ENCODE assay signal across 8 cellular contexts in the genomic region with DNA sequence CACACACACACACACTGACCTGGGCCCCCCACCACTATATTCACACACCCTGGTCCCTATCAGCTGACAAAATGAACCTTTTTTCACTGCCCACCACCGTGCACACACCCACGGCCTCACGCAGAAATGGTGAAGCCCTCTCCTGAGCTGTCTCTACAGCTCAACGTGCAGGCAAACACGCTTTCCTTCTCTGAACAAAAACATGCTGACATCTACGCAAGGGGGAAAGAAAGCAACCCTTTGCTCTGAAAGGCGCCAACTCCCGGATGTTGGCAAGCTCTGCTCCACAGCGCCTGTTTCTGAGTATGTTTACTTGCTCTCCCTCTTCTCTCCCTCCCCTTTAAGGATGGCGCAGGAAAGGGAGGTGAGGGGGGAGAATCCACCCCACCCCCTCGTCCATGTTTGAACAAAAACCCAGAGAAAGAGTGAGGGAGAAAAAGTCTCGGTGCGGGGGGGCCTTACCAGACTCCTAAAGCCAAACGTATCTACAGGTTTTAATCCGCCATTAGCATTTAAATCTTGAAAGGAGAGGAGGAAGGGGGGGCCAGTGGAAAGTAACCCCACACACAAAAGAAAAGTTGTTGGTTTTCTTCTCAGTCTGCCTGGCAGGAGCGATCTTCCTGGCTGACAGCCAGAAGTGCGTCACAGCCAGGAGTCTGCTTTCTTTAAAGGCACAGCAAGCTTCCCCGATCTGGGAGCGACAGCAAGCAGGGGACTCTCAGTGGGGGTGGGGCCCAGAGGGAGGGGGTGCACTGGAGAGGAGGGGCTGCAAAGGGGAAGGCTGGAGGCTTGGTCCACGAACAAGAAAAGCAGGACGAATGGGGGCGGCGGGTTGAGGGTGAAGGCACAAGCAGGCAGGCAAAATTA. TPM values are rescaled to one million over a fixed set of nuclear protein-coding genes. Genes with fewer than 3 reads are reported as not detected.
A peak's percentile ranks its signal among the peaks of the same experiment; 100 is the strongest.
DNase-seq lines count a peak whose midpoint lies in the region; ATAC-seq lines count a peak whose summit lies in the region.

No MANE protein-coding gene starts in this region.

- H3K4me1 Mint-ChIP-seq in activated CD4-positive, alpha-beta T cell treated with anti-CD3 and anti-CD28 coated beads, Interleukin-2, amount 10 ng/mL, durations not matched to agents 7 days and 5 days: peaks cover 39% of the 10 kb centered on the region

- DNase-seq in NCI-H2227 (lab: John Stamatoyannopoulos, UW; ENCODE audit: unreplicated experiment) (peak; percentile 91), dermis blood vessel endothelial cell (peak; percentile 96), left kidney (ENCODE audit: low read depth, low spot score) (peak; percentile 97)
- peak; percentile 79 for DNase-seq in activated CD4-positive, alpha-beta T cell treated with anti-CD3 and anti-CD28 coated beads, Interleukin-2, amount 10 ng/mL, durations not matched to agents 7 days and 5 days
- peak; percentile 44 to 50 for DNase-seq in stimulated activated CD4-positive, alpha-beta T cell treated with anti-CD3 and anti-CD28 coated beads, Interleukin-1b, Interleukin-23, amount 100 ng/mL, for 1 hour (ENCODE audit: low read depth in 2 of 2)

- no peaks in the 10 kb centered on the region for H3K9me3 Mint-ChIP-seq in activated CD4-positive, alpha-beta T cell treated with anti-CD3 and anti-CD28 coated beads, Interleukin-2, amount 10 ng/mL, durations not matched to agents 7 days and 5 days

- H3K4me1 ChIP-seq in ACC112 (ENCODE audit: control insufficient read depth, insufficient read depth, low read length, unreplicated experiment): peaks cover 41% of the 10 kb centered on the region

- H3K4me3 Mint-ChIP-seq in activated CD4-positive, alpha-beta T cell treated with anti-CD3 and anti-CD28 coated beads, Interleukin-2, amount 10 ng/mL, durations not matched to agents 7 days and 5 days: no peak overlapping the region

- POLR2A ChIA-PET in activated CD4-positive, alpha-beta T cell treated with anti-CD3 and anti-CD28 coated beads, Interleukin-2, amount 10 ng/mL, durations not matched to agents 7 days and 5 days (lab: Charles Lee): interaction anchor here (0.8 kb wide), 1 partner anchor 42 kb away, joined by 3 read pairs; a partner anchor contains a TSS

- ATAC-seq in GM21737 (IDR thresholded peaks at IDR 0.05; ENCODE audit: unreplicated experiment): peak; percentile 38
- ATAC-seq in HG03520 (IDR thresholded peaks at IDR 0.05; ENCODE audit: unreplicated experiment): no peak

- peaks cover 21% of the 10 kb centered on the region for H3K36me3 Mint-ChIP-seq in activated CD4-positive, alpha-beta T cell treated with anti-CD3 and anti-CD28 coated beads, Interleukin-2, amount 10 ng/mL, durations not matched to agents 7 days and 5 days (ENCODE audit: low read depth)

- no peak overlapping the region for H3K27ac Mint-ChIP-seq in activated CD4-positive, alpha-beta T cell treated with anti-CD3 and anti-CD28 coated beads, Interleukin-2, amount 10 ng/mL, durations not matched to agents 7 days and 5 days

- H2AFZ ChIP-seq in ACC112 (ENCODE audit: low read length, unreplicated experiment): peak overlapping the region; percentile 80

- peak overlapping the region; percentile 79 for H3K4me3 ChIP-seq in ACC112 (ENCODE audit: low read depth, low read length)

- peak overlapping the region; percentile 88 for H3K27ac ChIP-seq in ACC112 (ENCODE audit: low read depth, low read length)

- no peaks in the 10 kb centered on the region for H3K27me3 Mint-ChIP-seq in activated CD4-positive, alpha-beta T cell treated with anti-CD3 and anti-CD28 coated beads, Interleukin-2, amount 10 ng/mL, durations not matched to agents 7 days and 5 days

- peaks cover 63% of the 10 kb centered on the region for H3K79me2 ChIP-seq in ACC112 (ENCODE audit: control insufficient read depth, insufficient read depth, low read length, unreplicated experiment)

- H3K36me3 ChIP-seq in ACC112 (ENCODE audit: insufficient read depth, low read length): peaks cover 3% of the 10 kb centered on the region; the same call in 1 of the 2 replicates

- CTCF ChIA-PET in activated CD4-positive, alpha-beta T cell treated with anti-CD3 and anti-CD28 coated beads, Interleukin-2, amount 10 ng/mL, durations not matched to agents 7 days and 5 days (lab: Charles Lee): interaction anchor here (0.7 to 2.9 kb wide), 10 partner anchors 8 to 181 kb away, joined by 3 to 18 read pairs (median 4); no protein-coding TSS in a partner anchor

- no peaks in the 10 kb centered on the region for H3K27me3 ChIP-seq in ACC112 (ENCODE audit: insufficient read depth, low read length)

RNA-seq across cellular contexts. Expression of a gene that starts 39.6 kb away (rescaled TPM):
- total RNA-seq in activated CD4-positive, alpha-beta T cell treated with anti-CD3 and anti-CD28 coated beads, Interleukin-2, amount 10 ng/mL, durations not matched to agents 7 days and 5 days: 100 to 1,000 TPM; 217 to 227 TPM
- 151 and 225 TPM in 2 replicates for total RNA-seq in dermis blood vessel endothelial cell

RNA-seq across cellular contexts. Expression of a gene that starts 39.9 kb away (rescaled TPM):
- total RNA-seq in activated CD4-positive, alpha-beta T cell treated with anti-CD3 and anti-CD28 coated beads, Interleukin-2, amount 10 ng/mL, durations not matched to agents 7 days and 5 days: 1 to 10 TPM; 9.3 to 9.5 TPM
- 2.8 and 7.8 TPM in 2 replicates for total RNA-seq in dermis blood vessel endothelial cell

RNA-seq across cellular contexts. Expression of a gene that starts 42.0 kb away (rescaled TPM):
- total RNA-seq in activated CD4-positive, alpha-beta T cell treated with anti-CD3 and anti-CD28 coated beads, Interleukin-2, amount 10 ng/mL, durations not matched to agents 7 days and 5 days: 10 to 100 TPM; 15.3 to 16.5 TPM
- total RNA-seq in dermis blood vessel endothelial cell: 2.2 and 4.6 TPM in 2 replicates

Comparison
In these comparisons a context has a peak if more than half of its experiments do, and no peak if none do; other contexts are left out.
1. DNase-seq: peak in every context shown above with its lines; median percentile 97 in left kidney; 96 in dermis blood vessel endothelial cell; 91 in NCI-H2227; 79 in activated CD4-positive, alpha-beta T cell treated with anti-CD3 and anti-CD28 coated beads, Interleukin-2, amount 10 ng/mL, durations not matched to agents 7 days and 5 days; 47 in stimulated activated CD4-positive, alpha-beta T cell treated with anti-CD3 and anti-CD28 coated beads, Interleukin-1b, Interleukin-23, amount 100 ng/mL, for 1 hour.